In the genomic region with DNA sequence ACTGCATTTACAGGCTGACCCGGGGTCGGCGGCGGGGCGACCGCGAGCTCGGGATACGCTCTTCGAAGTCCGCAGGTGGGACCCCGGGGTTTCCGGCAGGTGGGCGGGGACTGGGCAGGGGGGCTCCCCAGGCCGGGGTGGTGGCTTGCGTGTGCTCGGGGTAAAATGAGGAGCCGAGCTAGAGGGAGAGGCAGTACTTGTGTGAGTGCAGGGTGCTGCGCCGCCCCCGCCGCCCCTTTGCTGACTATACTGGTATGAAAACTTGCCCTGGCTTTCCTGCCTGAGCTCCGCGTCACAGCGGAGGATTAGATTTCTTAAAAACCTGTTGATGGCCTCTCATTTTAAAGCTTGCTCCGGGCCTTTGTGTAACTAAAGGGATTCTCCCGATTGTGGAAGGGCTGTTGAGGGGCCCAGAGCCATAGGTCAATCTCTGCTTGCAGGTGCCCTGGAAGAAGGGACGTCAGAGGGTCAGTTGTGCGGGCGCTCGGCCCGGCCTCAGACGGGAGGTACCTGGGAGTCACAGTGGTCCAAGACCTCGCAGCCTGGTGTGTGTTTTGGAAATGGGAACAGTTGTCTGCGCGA, we compare ENCODE assay signal across 8 cellular contexts. TPM values are rescaled to one million over a fixed set of nuclear protein-coding genes. Genes with fewer than 3 reads are reported as not detected.
DNase-seq lines count a peak whose midpoint lies in the region; ATAC-seq and TF ChIP-seq lines count a peak whose summit lies in the region.

No MANE protein-coding gene starts in this region.

- TF ChIP-seq CTCF in A673 (conservative IDR thresholded peaks at IDR 0.05; ENCODE audit: low read depth, low read length), result no peak
- no peak for TF ChIP-seq CTCF in endodermal cell (conservative IDR thresholded peaks at IDR 0.05)

- H3K9me3 Mint-ChIP-seq in activated CD8-positive, alpha-beta memory T cell treated with anti-CD3 and anti-CD28 coated beads, Interleukin-2, amount 10 ng/mL, durations not matched to agents 7 days and 5 days (ENCODE audit: low read depth), result no peaks in the 10 kb centered on the region
- H3K9me3 Mint-ChIP-seq in endodermal cell, result peaks cover 4% of the 10 kb centered on the region

- intact Hi-C loops in A673 (cut with micrococcal nuclease; ENCODE audit: unreplicated experiment), result no loop called here

- peaks cover 33% of the 10 kb centered on the region for H3K4me1 Mint-ChIP-seq in activated CD8-positive, alpha-beta memory T cell treated with anti-CD3 and anti-CD28 coated beads, Interleukin-2, amount 10 ng/mL, durations not matched to agents 7 days and 5 days
- H3K4me1 Mint-ChIP-seq in endodermal cell, result peaks cover 10% of the 10 kb centered on the region

- WGBS in endodermal cell (ENCODE audit: insufficient coverage in 1 of 2, insufficient read length in 1 of 2), 2 experiments, result 0 to 1% methylated on average over 18 to 36 of the region's 36 CpGs
- 0 to 1% methylated on average over 29 of the region's 36 CpGs for WGBS in mesodermal cell (ENCODE audit: insufficient coverage in 2 of 2), 2 experiments

- POLR2A ChIA-PET in A673 (lab: Charles Lee; ENCODE audit: low non-redundant PET), result no interaction called here

- H3K36me3 Mint-ChIP-seq in activated CD8-positive, alpha-beta memory T cell treated with anti-CD3 and anti-CD28 coated beads, Interleukin-2, amount 10 ng/mL, durations not matched to agents 7 days and 5 days, result peaks cover 9% of the 10 kb centered on the region
- peaks cover 13% of the 10 kb centered on the region for H3K36me3 Mint-ChIP-seq in endodermal cell (ENCODE audit: low read depth)

- peak; percentile 32 for ATAC-seq in GM18858 (IDR thresholded peaks at IDR 0.05; ENCODE audit: unreplicated experiment)
- peak; percentile 48 for ATAC-seq in HG03095 (IDR thresholded peaks at IDR 0.05; ENCODE audit: unreplicated experiment)
- ATAC-seq in activated CD8-positive, alpha-beta memory T cell treated with anti-CD3 and anti-CD28 coated beads, Interleukin-2, amount 10 ng/mL, durations not matched to agents 7 days and 5 days, result peak; percentile 65

- peak overlapping the region; percentile 73 for H3K9ac ChIP-seq in endodermal cell (ENCODE audit: extremely low read depth, low read length, poor library complexity, severe bottlenecking)

- CTCF ChIA-PET in A673 (lab: Charles Lee), result interaction anchor here (0.6 to 2.0 kb wide), 2 partner anchors 14 to 88 kb away, joined by 3 to 18 read pairs; no protein-coding TSS in a partner anchor
- CTCF ChIA-PET in activated CD8-positive, alpha-beta memory T cell treated with anti-CD3 and anti-CD28 coated beads, Interleukin-2, amount 10 ng/mL, durations not matched to agents 7 days and 5 days (lab: Charles Lee), result interaction anchor here (0.9 to 3.7 kb wide), 10 partner anchors 9 to 327 kb away, joined by 3 to 19 read pairs (median 4); partner anchors contain the start of genes FAM185A and NAPEPLD

- H3K4me3 Mint-ChIP-seq in activated CD8-positive, alpha-beta memory T cell treated with anti-CD3 and anti-CD28 coated beads, Interleukin-2, amount 10 ng/mL, durations not matched to agents 7 days and 5 days, result peak overlapping the region; percentile 92
- peak overlapping the region; percentile 72 for H3K4me3 Mint-ChIP-seq in endodermal cell

- TSS peak; percentile 51 for BruUV-seq in A673 (replicated peaks; lab: Mats Ljungman, UMichigan)

- H3K36me3 ChIP-seq in A673 (ENCODE audit: insufficient read depth, low read length, poor library complexity, severe bottlenecking), result no peaks in the 10 kb centered on the region
- H3K36me3 ChIP-seq in endodermal cell (ENCODE audit: control insufficient read depth, insufficient read depth, low read length), result peaks cover 3% of the 10 kb centered on the region
- peaks cover 5% of the 10 kb centered on the region for H3K36me3 ChIP-seq in mesodermal cell (ENCODE audit: control insufficient read depth, insufficient read depth, low read length)

- H3K27ac Mint-ChIP-seq in activated CD8-positive, alpha-beta memory T cell treated with anti-CD3 and anti-CD28 coated beads, Interleukin-2, amount 10 ng/mL, durations not matched to agents 7 days and 5 days, result peak overlapping the region; percentile 91
- H3K27ac Mint-ChIP-seq in endodermal cell, result peak overlapping the region; percentile 95

- H3K27ac ChIP-seq in A673 (ENCODE audit: low read depth, low read length, poor library complexity, severe bottlenecking) (peak overlapping the region; percentile 81), endodermal cell (ENCODE audit: low read depth, low read length) (peak overlapping the region; percentile 81), mesodermal cell (ENCODE audit: low read depth, low read length, severe bottlenecking) (peak overlapping the region; percentile 80)

- H3K27me3 Mint-ChIP-seq in activated CD8-positive, alpha-beta memory T cell treated with anti-CD3 and anti-CD28 coated beads, Interleukin-2, amount 10 ng/mL, durations not matched to agents 7 days and 5 days, result no peaks in the 10 kb centered on the region
- no peaks in the 10 kb centered on the region for H3K27me3 Mint-ChIP-seq in endodermal cell (ENCODE audit: insufficient read depth)

- H3K4me3 ChIP-seq in A673 (ENCODE audit: low read depth, low read length, poor library complexity, severe bottlenecking), result peak overlapping the region; percentile 87
- peak overlapping the region; percentile 89 for H3K4me3 ChIP-seq in endodermal cell (ENCODE audit: low read length)
- peak overlapping the region; percentile 69 for H3K4me3 ChIP-seq in mesodermal cell (ENCODE audit: extremely low read depth, insufficient read depth, low read length, poor library complexity, severe bottlenecking)

- H3K9me3 ChIP-seq in A673 (ENCODE audit: low read depth, low read length, poor library complexity, severe bottlenecking) (no peaks in the 10 kb centered on the region), endodermal cell (ENCODE audit: control insufficient read depth, low read length) (peaks cover 5% of the 10 kb centered on the region), mesodermal cell (ENCODE audit: control insufficient read depth, low read length) (no peaks in the 10 kb centered on the region)

- H3K4me1 ChIP-seq in A673 (ENCODE audit: insufficient read depth, low read length, poor library complexity, severe bottlenecking), result no peaks in the 10 kb centered on the region
- H3K4me1 ChIP-seq in endodermal cell (ENCODE audit: control insufficient read depth, insufficient read depth, low read length), result no peaks in the 10 kb centered on the region
- peaks cover 3% of the 10 kb centered on the region for H3K4me1 ChIP-seq in mesodermal cell (ENCODE audit: control insufficient read depth, insufficient read depth, low read length, poor library complexity, severe bottlenecking)

- H3K27me3 ChIP-seq in A673 (replicated peaks; ENCODE audit: insufficient read depth, low read depth, low read length, poor library complexity) (no peaks in the 10 kb centered on the region), endodermal cell (ENCODE audit: control insufficient read depth, insufficient read depth, low read length, poor library complexity, severe bottlenecking) (no peaks in the 10 kb centered on the region)

- DNase-seq in A673 (ENCODE audit: low spot score) (peak; percentile 62), NCI-H510A treated with DMSO at 0.1 percent for 48 hours (lab: John Stamatoyannopoulos, UW) (peak; percentile 28), endodermal cell (peak; percentile 91)
- DNase-seq in activated CD8-positive, alpha-beta memory T cell treated with anti-CD3 and anti-CD28 coated beads, Interleukin-2, amount 10 ng/mL, durations not matched to agents 7 days and 5 days, result peak; percentile 76
- peak; percentile 41 for DNase-seq in stimulated activated CD8-positive, alpha-beta memory T cell treated with anti-CD3 and anti-CD28 coated beads, Interleukin-15, amount 100 ng/mL, for 24 hours (ENCODE audit: low read depth)

RNA-seq across cellular contexts. Expression of gene ARMC10, which starts 0.5 kb away (rescaled TPM):
- total RNA-seq in A673 (2021) (32.0 and 36.2 TPM in 2 replicates), endodermal cell (10 to 100 TPM; 46.3 to 48.9 TPM)
- total RNA-seq in activated CD8-positive, alpha-beta memory T cell treated with anti-CD3 and anti-CD28 coated beads, Interleukin-2, amount 10 ng/mL, durations not matched to agents 7 days and 5 days, result 10 to 100 TPM; 26.0 to 28.7 TPM
- polyA plus RNA-seq in endodermal cell (2013, experiment 1 of 2), result 43.8 TPM
- 41.4 TPM for polyA plus RNA-seq in endodermal cell (2013, experiment 2 of 2)
- polyA plus RNA-seq in mesodermal cell (2013, experiment 1 of 2), result 34.9 TPM
- polyA plus RNA-seq in mesodermal cell (2013, experiment 2 of 2), result 32.4 TPM

RNA-seq across cellular contexts. Expression of gene FBXL13, which starts 0.8 kb away (rescaled TPM):
- total RNA-seq in A673 (2021), result 0.15 and 0.37 TPM in 2 replicates
- under 1 TPM in 1 of 2 experiments, not detected in 1; 0.18 TPM for total RNA-seq in activated CD8-positive, alpha-beta memory T cell treated with anti-CD3 and anti-CD28 coated beads, Interleukin-2, amount 10 ng/mL, durations not matched to agents 7 days and 5 days
- 1 to 10 TPM; 2.1 to 2.7 TPM for total RNA-seq in endodermal cell
- polyA plus RNA-seq in endodermal cell (2013, experiment 1 of 2), result 1.5 TPM
- 1.4 TPM for polyA plus RNA-seq in endodermal cell (2013, experiment 2 of 2)
- 0.44 TPM for polyA plus RNA-seq in mesodermal cell (2013, experiment 1 of 2)
- 1.0 TPM for polyA plus RNA-seq in mesodermal cell (2013, experiment 2 of 2)

Comparison
In these comparisons a context has a peak if more than half of its experiments do, and no peak if none do; other contexts are left out.
1. Peak in every context shown above with its lines: DNase-seq, ATAC-seq, H3K4me3 ChIP-seq and H3K27ac ChIP-seq.
2. DNase-seq: peak in every context shown above with its lines; median percentile 91 in endodermal cell; 76 in activated CD8-positive, alpha-beta memory T cell treated with anti-CD3 and anti-CD28 coated beads, Interleukin-2, amount 10 ng/mL, durations not matched to agents 7 days and 5 days; 62 in A673; 41 in stimulated activated CD8-positive, alpha-beta memory T cell treated with anti-CD3 and anti-CD28 coated beads, Interleukin-15, amount 100 ng/mL, for 24 hours; 28 in NCI-H510A treated with DMSO at 0.1 percent for 48 hours.